In the genomic region with DNA sequence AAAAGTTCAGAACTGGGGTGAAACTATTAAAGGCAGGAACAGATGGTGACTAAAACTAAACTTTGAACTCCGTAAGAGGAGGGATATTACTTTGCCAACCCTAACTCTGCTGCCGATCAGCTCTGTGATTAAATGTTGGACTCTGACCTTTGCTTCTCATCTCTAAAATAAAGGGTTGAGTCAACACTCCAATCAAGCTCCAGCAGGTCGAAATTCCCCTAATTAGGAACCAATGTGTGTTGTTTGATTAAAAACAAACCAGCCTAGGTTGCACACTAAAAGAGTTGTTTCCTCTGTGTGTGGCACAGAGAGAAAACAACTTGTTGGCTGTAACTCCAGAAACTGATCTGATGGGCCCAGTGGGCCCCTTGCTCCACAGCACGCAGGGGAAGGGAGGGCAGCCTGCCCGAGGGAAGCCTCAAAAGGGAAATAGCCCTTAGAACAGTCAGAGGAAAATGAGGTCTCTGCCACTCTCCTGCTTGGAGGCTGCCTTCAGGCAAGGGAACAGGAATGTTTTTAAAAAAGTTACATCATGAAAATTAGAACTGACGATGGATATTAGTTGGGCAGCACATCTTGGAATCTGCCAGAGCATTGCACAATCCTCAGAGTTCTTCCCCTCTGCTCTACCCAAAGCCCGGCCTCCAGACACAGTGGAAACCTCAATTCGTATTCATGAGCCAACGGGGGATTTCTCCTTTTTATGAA, we compare ENCODE assay signal across 1 cellular context.
TF ChIP-seq lines count a peak whose summit lies in the region.

No MANE protein-coding gene starts in this region.

TF ChIP-seq in SK-N-SH treated with all-trans-retinoic acid at 6 μM for 48 hours, 23 proteins besides CTCF, POLR2A, EP300 and RAD21 (continued from another document):
- TF ChIP-seq PATZ1 (CRISPR knock-in tag; IDR thresholded peaks at IDR 0.05; ENCODE audit: borderline replicate concordance): no peak
- TF ChIP-seq ZFP3 (CRISPR knock-in tag; IDR thresholded peaks at IDR 0.05): no peak
- no peak for TF ChIP-seq POU6F1 (CRISPR knock-in tag; IDR thresholded peaks at IDR 0.05; ENCODE audit: borderline replicate concordance, low read depth)
- TF ChIP-seq GLIS3 (CRISPR knock-in tag; IDR thresholded peaks at IDR 0.05): no peak
- no peak for TF ChIP-seq ISL1 (CRISPR knock-in tag; IDR thresholded peaks at IDR 0.05)
- TF ChIP-seq ZNF8 (CRISPR knock-in tag; IDR thresholded peaks at IDR 0.05): no peak
- no peak for TF ChIP-seq OSR1 (CRISPR knock-in tag; IDR thresholded peaks at IDR 0.05)
- TF ChIP-seq ESRRG (CRISPR knock-in tag; IDR thresholded peaks at IDR 0.05): no peak
- TF ChIP-seq TCF4 (CRISPR knock-in tag; IDR thresholded peaks at IDR 0.05; ENCODE audit: borderline replicate concordance): no peak
- no peak for TF ChIP-seq TOX (CRISPR knock-in tag; IDR thresholded peaks at IDR 0.05; ENCODE audit: borderline replicate concordance)
- no peak for TF ChIP-seq CSRNP3 (CRISPR knock-in tag; IDR thresholded peaks at IDR 0.05)
- no peak for TF ChIP-seq PPARA (CRISPR knock-in tag; IDR thresholded peaks at IDR 0.05; ENCODE audit: borderline replicate concordance)
TF ChIP-seq in SK-N-SH treated with all-trans-retinoic acid at 6 μM for 48 hours: peak in this region for 0.
